In genomic region chr20:50729925-50730764, GRCh38 we compare ENCODE assay signal across 8 cellular contexts. TPM values are rescaled to one million over a fixed set of nuclear protein-coding genes. Genes with fewer than 3 reads are reported as not detected.
DNase-seq lines count a peak whose midpoint lies in the region; ATAC-seq and TF ChIP-seq lines count a peak whose summit lies in the region.

No MANE protein-coding gene starts in this region.

- peak overlapping the region in 9 of 10 donors; percentile 33 to 89 (median 71) for H3K27ac ChIP-seq in heart right ventricle

- DNase-seq in activated effector memory CD4-positive, alpha-beta T cell treated with anti-CD3 and anti-CD28 coated beads, Interleukin-2, amount 50 U/mL, for 16 hours = peak; percentile 61
- DNase-seq in activated effector memory CD4-positive, alpha-beta T cell treated with Interleukin-2 at 50 U/mL for 16 hours = no peak
- DNase-seq in activated CD4-positive, alpha-beta memory T cell treated with anti-CD3 and anti-CD28 coated beads for 36 hours = no peak
- DNase-seq in heart right ventricle = no peak
- DNase-seq in renal cortical epithelial cell (ENCODE audit: low read depth) = peak; percentile 57
- DNase-seq in AML-193 (lab: John Stamatoyannopoulos, UW) = no peak
- no peak for DNase-seq in COLO829 (ENCODE audit: low spot score)

- H3K36me3 ChIP-seq in heart right ventricle = no peaks in the 10 kb centered on the region

- H3K27me3 ChIP-seq in heart right ventricle = peaks cover 0 to 17% (median 3%) of the 10 kb centered on the region in 7 donors

- intact Hi-C loops in activated CD4-positive, alpha-beta memory T cell treated with anti-CD3 and anti-CD28 coated beads for 36 hours (cut with micrococcal nuclease) = loop anchor here (2.0 to 10.0 kb wide), 4 partner anchors 65 to 538 kb away; partner anchors contain the start of genes BCAS4 and CEBPB
- intact Hi-C loops in heart right ventricle (cut with DNase I) = loop anchor here in 2 of 10 donors (5.0 to 10.0 kb wide), 2 partner anchors 68 to 135 kb away; no protein-coding TSS in a partner anchor

- peak in 4 of 8 donors; percentile 13 to 39 (median 16) for ATAC-seq in heart right ventricle
- ATAC-seq in GM21360 (IDR thresholded peaks at IDR 0.05; ENCODE audit: unreplicated experiment) = no peak

- 33 to 34% methylated on average over 21 of the region's 21 CpGs for WGBS in heart right ventricle, 2 donors

- H3K27ac Mint-ChIP-seq in activated CD4-positive, alpha-beta memory T cell treated with anti-CD3 and anti-CD28 coated beads for 36 hours = peak overlapping the region; percentile 42

- H3K27me3 Mint-ChIP-seq in activated CD4-positive, alpha-beta memory T cell treated with anti-CD3 and anti-CD28 coated beads for 36 hours = no peaks in the 10 kb centered on the region

- H3K4me1 Mint-ChIP-seq in activated CD4-positive, alpha-beta memory T cell treated with anti-CD3 and anti-CD28 coated beads for 36 hours (ENCODE audit: low read depth) = peaks cover 49% of the 10 kb centered on the region

- no peak for TF ChIP-seq CTCF in heart right ventricle (IDR thresholded peaks at IDR 0.05)

- H3K36me3 Mint-ChIP-seq in activated CD4-positive, alpha-beta memory T cell treated with anti-CD3 and anti-CD28 coated beads for 36 hours = no peaks in the 10 kb centered on the region

- H3K9me3 Mint-ChIP-seq in activated CD4-positive, alpha-beta memory T cell treated with anti-CD3 and anti-CD28 coated beads for 36 hours = no peaks in the 10 kb centered on the region

- H3K4me1 ChIP-seq in heart right ventricle = peaks cover 1 to 42% (median 25%) of the 10 kb centered on the region in 9 donors

- no peaks in the 10 kb centered on the region for H3K9me3 ChIP-seq in heart right ventricle

- peak overlapping the region; percentile 50 to 93 (median 84) for H3K4me3 ChIP-seq in heart right ventricle

- H3K4me3 Mint-ChIP-seq in activated CD4-positive, alpha-beta memory T cell treated with anti-CD3 and anti-CD28 coated beads for 36 hours = peak overlapping the region; percentile 87

- CTCF ChIA-PET in activated CD4-positive, alpha-beta memory T cell treated with anti-CD3 and anti-CD28 coated beads for 36 hours (lab: Charles Lee) = interaction anchor here (0.9 to 1.1 kb wide), 4 partner anchors 19 to 61 kb away, joined by 3 to 4 read pairs (median 4); no protein-coding TSS in a partner anchor

- POLR2A ChIA-PET in activated CD4-positive, alpha-beta memory T cell treated with anti-CD3 and anti-CD28 coated beads for 36 hours (lab: Charles Lee) = no interaction called here

RNA-seq across cellular contexts. Expression of gene PARD6B, which starts 1.2 kb away (rescaled TPM):
- total RNA-seq in activated CD4-positive, alpha-beta memory T cell treated with anti-CD3 and anti-CD28 coated beads for 36 hours = 1 to 10 TPM; 6.3 to 8.2 TPM
- total RNA-seq in heart right ventricle (1 to 10 TPM; 1.7 to 7.1 (median 3.7) TPM), renal cortical epithelial cell (31.3 and 57.4 TPM in 2 replicates)
- 1 to 10 TPM; 1.3 to 3.1 TPM for polyA plus RNA-seq in heart right ventricle

RNA-seq across cellular contexts. Expression of gene RIPOR3, which starts 38.8 kb away (rescaled TPM):
- total RNA-seq in activated CD4-positive, alpha-beta memory T cell treated with anti-CD3 and anti-CD28 coated beads for 36 hours = not detected
- 10 to 100 TPM in 1 of 10 donors, 1 to 10 TPM in 9; 1.6 to 21.8 (median 2.7) TPM for total RNA-seq in heart right ventricle
- 10 to 100 TPM in 1 of 2 donors, 1 to 10 TPM in 1; 6.3 to 50.2 TPM for polyA plus RNA-seq in heart right ventricle
- total RNA-seq in renal cortical epithelial cell = 0.35 and 0.65 TPM in 2 replicates

Comparison
In these comparisons a context has a peak if more than half of its experiments do, and no peak if none do; other contexts are left out.
1. DNase-seq: peak in activated effector memory CD4-positive, alpha-beta T cell treated with anti-CD3 and anti-CD28 coated beads, Interleukin-2, amount 50 U/mL, for 16 hours (single experiment) and renal cortical epithelial cell (single experiment); none in activated effector memory CD4-positive, alpha-beta T cell treated with Interleukin-2 at 50 U/mL for 16 hours (single experiment), activated CD4-positive, alpha-beta memory T cell treated with anti-CD3 and anti-CD28 coated beads for 36 hours (single experiment), heart right ventricle (0 of 2), AML-193 (0 of 2) and COLO829 (single experiment).